ENCODE assay signal across 15 cellular contexts in the genomic region with DNA sequence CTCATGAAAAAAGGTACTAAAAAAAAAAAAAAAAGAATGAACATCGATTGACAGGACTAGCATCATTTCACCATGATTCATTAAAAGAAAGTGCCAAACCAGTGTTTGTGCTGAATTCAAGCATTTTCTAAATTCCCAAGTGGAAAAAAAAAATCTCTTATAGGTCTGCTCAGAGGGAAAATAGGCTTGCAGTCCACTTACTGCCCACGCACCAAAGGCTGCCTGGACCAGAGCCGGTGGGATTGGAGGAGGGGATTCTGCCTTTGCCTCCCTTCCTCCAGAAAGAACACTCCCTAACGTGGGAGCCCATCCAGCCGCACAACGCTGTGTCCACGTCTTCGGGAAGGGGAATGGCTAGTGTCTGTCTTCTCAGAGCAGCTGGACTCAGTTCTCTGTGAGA. TPM values are rescaled to one million over a fixed set of nuclear protein-coding genes. Genes with fewer than 3 reads are reported as not detected.
A peak's percentile ranks its signal among the peaks of the same experiment; 100 is the strongest.
DNase-seq lines count a peak whose midpoint lies in the region; ATAC-seq and TF ChIP-seq lines count a peak whose summit lies in the region.
"Had no signal": no experiment of that assay in that cellular context is flagged by ENCODE, and none has a peak within 500 bp of the region (broad histone marks: within the 10 kb centered on the region; RNA-seq: fewer than 3 reads in every experiment).

No MANE protein-coding gene starts in this region.

- H3K4me3 Mint-ChIP-seq in activated T-cell treated with anti-CD3 and anti-CD28 coated beads, Interleukin-2, amount 50 U/mL, for 72 hours: no peak overlapping the region
- H3K4me3 Mint-ChIP-seq: activated CD4-positive, alpha-beta T cell treated with anti-CD3 and anti-CD28 coated beads, Interleukin-2, amount 10 ng/mL, durations not matched to agents 24 days and 14 days; naive thymus-derived CD8-positive, alpha-beta T cell; T-helper 1 cell treated with Interleukin-12 subunit alpha and Interleukin-12 subunit beta and Interleukin-4 antibody, amounts not matched to agents 30 μg/mL and 1 μg/mL, for 36 hours had no signal

- peaks cover 0 to 2% of the 10 kb centered on the region in 2 donors for H3K36me3 Mint-ChIP-seq in activated T-cell treated with anti-CD3 and anti-CD28 coated beads, Interleukin-2, amount 50 U/mL, for 72 hours (ENCODE audit: insufficient read depth in 2 of 2)
- H3K36me3 Mint-ChIP-seq: naive thymus-derived CD8-positive, alpha-beta T cell had no signal

- H3K36me3 ChIP-seq in stomach smooth muscle (ENCODE audit: control insufficient read depth in 2 of 2, insufficient read depth in 2 of 2, low read length in 2 of 2): no peaks in the 10 kb centered on the region

- ATAC-seq in activated T-cell treated with anti-CD3 and anti-CD28 coated beads, Interleukin-2, amount 50 U/mL, for 72 hours (replicated peaks in 1 of 2): no peak
- ATAC-seq in HG03135 (IDR thresholded peaks at IDR 0.05; ENCODE audit: unreplicated experiment): no peak
- ATAC-seq: activated naive CD4-positive, alpha-beta T cell treated with anti-CD3 and anti-CD28 coated beads, Interleukin-2, amount 50 U/mL, for 72 hours; naive thymus-derived CD8-positive, alpha-beta T cell; stimulated activated naive CD8-positive, alpha-beta T cell treated with anti-CD3 and anti-CD28 coated beads, Interleukin-15, Interleukin-2, amounts not matched to agents 100 U/mL and 50 U/mL, for 24 hours had no signal

- peak overlapping the region; percentile 80 for H3K27ac ChIP-seq in stomach smooth muscle (ENCODE audit: low read length)

- no peaks in the 10 kb centered on the region for H3K9me3 ChIP-seq in stomach smooth muscle (ENCODE audit: control insufficient read depth in 2 of 2, low read length in 2 of 2)

- TF ChIP-seq CTCF in cardiac fibroblast (IDR thresholded peaks at IDR 0.05; ENCODE audit: low read depth, low read length): no peak

- H3K9ac ChIP-seq in stomach smooth muscle (ENCODE audit: low read length in 2 of 2): no peak overlapping the region

- DNase-seq in EL (peak; percentile 46), cardiac fibroblast (ENCODE audit: low read depth in 2 of 2) (peak; percentile 86 to 89), kidney glomerular epithelial cell (lab: John Stamatoyannopoulos, UW) (peak; percentile 79), SKM-1 treated with dmso at 0.1 percent for 144 hours (lab: John Stamatoyannopoulos, UW; ENCODE audit: unreplicated experiment) (no peak)
- no peak for DNase-seq in stimulated activated CD4-positive, alpha-beta T cell treated with anti-CD3 and anti-CD28 coated beads, Interleukin-15, amount 100 ng/mL, for 24 hours
- DNase-seq in activated T-cell treated with anti-CD3 and anti-CD28 coated beads, Interleukin-2, amount 50 U/mL, for 72 hours: no peak
- DNase-seq: activated CD4-positive, alpha-beta T cell treated with anti-CD3 and anti-CD28 coated beads, Interleukin-2, amount 10 ng/mL, durations not matched to agents 24 days and 14 days; CD4-positive, CD25-positive, alpha-beta regulatory T cell; naive thymus-derived CD8-positive, alpha-beta T cell; NCI-H1436 treated with DMSO at 0.1 percent for 48 hours; stimulated activated naive CD8-positive, alpha-beta T cell treated with anti-CD3 and anti-CD28 coated beads, Interleukin-15, Interleukin-2, amounts not matched to agents 100 U/mL and 50 U/mL, for 24 hours had no signal

- H3K27me3 Mint-ChIP-seq in activated T-cell treated with anti-CD3 and anti-CD28 coated beads, Interleukin-2, amount 50 U/mL, for 72 hours (ENCODE audit: low read depth): no peaks in the 10 kb centered on the region
- H3K27me3 Mint-ChIP-seq: CD4-positive, CD25-positive, alpha-beta regulatory T cell; naive thymus-derived CD8-positive, alpha-beta T cell had no signal

- peak overlapping the region in 1 of 2 donors; percentile 18 for H3K4me3 ChIP-seq in cardiac fibroblast (replicated peaks in 1 of 2; ENCODE audit: low read depth in 2 of 2, low read length in 2 of 2)
- H3K4me3 ChIP-seq in stomach smooth muscle (ENCODE audit: low read length in 2 of 2): no peak overlapping the region

- peaks cover 19% of the 10 kb centered on the region for H3K4me1 ChIP-seq in stomach smooth muscle (ENCODE audit: control insufficient read depth, insufficient read depth, low read length)

- no peaks in the 10 kb centered on the region for H3K27me3 ChIP-seq in stomach smooth muscle (ENCODE audit: control insufficient read depth in 1 of 2, insufficient read depth in 2 of 2, low read length in 2 of 2)

- H3K4me1 Mint-ChIP-seq in activated T-cell treated with anti-CD3 and anti-CD28 coated beads, Interleukin-2, amount 50 U/mL, for 72 hours (ENCODE audit: low read depth): peaks cover 6% of the 10 kb centered on the region

- H3K9me3 Mint-ChIP-seq in activated T-cell treated with anti-CD3 and anti-CD28 coated beads, Interleukin-2, amount 50 U/mL, for 72 hours: no peaks in the 10 kb centered on the region
- H3K9me3 Mint-ChIP-seq: activated CD4-positive, alpha-beta T cell treated with anti-CD3 and anti-CD28 coated beads, Interleukin-2, amount 10 ng/mL, durations not matched to agents 24 days and 14 days; activated naive CD4-positive, alpha-beta T cell treated with anti-CD3 and anti-CD28 coated beads, Interleukin-2, amount 50 U/mL, for 72 hours; CD4-positive, CD25-positive, alpha-beta regulatory T cell; naive thymus-derived CD8-positive, alpha-beta T cell; T-helper 1 cell treated with Interleukin-12 subunit alpha and Interleukin-12 subunit beta and Interleukin-4 antibody, amounts not matched to agents 30 μg/mL and 1 μg/mL, for 36 hours had no signal

- no peak overlapping the region for H3K27ac Mint-ChIP-seq in activated T-cell treated with anti-CD3 and anti-CD28 coated beads, Interleukin-2, amount 50 U/mL, for 72 hours
- H3K27ac Mint-ChIP-seq: activated CD4-positive, alpha-beta T cell treated with anti-CD3 and anti-CD28 coated beads, Interleukin-2, amount 10 ng/mL, durations not matched to agents 24 days and 14 days; activated naive CD4-positive, alpha-beta T cell treated with anti-CD3 and anti-CD28 coated beads, Interleukin-2, amount 50 U/mL, for 72 hours; naive thymus-derived CD8-positive, alpha-beta T cell; T-helper 1 cell treated with Interleukin-12 subunit alpha and Interleukin-12 subunit beta and Interleukin-4 antibody, amounts not matched to agents 30 μg/mL and 1 μg/mL, for 36 hours had no signal

RNA-seq across cellular contexts. Expression of gene TRAPPC10, which starts 5.5 kb away (rescaled TPM):
- total RNA-seq in activated T-cell treated with anti-CD3 and anti-CD28 coated beads, Interleukin-2, amount 50 U/mL, for 72 hours: 10 to 100 TPM; 53.5 to 72.6 TPM

Comparison
In these comparisons a context has a peak if more than half of its experiments do, and no peak if none do; other contexts are left out.
1. DNase-seq: peak in EL (single experiment), cardiac fibroblast (2 of 2) and kidney glomerular epithelial cell (single experiment); none in SKM-1 treated with dmso at 0.1 percent for 144 hours (single experiment), stimulated activated CD4-positive, alpha-beta T cell treated with anti-CD3 and anti-CD28 coated beads, Interleukin-15, amount 100 ng/mL, for 24 hours (single experiment) and activated T-cell treated with anti-CD3 and anti-CD28 coated beads, Interleukin-2, amount 50 U/mL, for 72 hours (0 of 2).